In genomic region chr7:23759556-23760391, GRCh38 we compare ENCODE assay signal across 12 cellular contexts. TPM values are rescaled to one million over a fixed set of nuclear protein-coding genes. Genes with fewer than 3 reads are reported as not detected.
DNase-seq lines count a peak whose midpoint lies in the region; ATAC-seq and TF ChIP-seq lines count a peak whose summit lies in the region.
"Had no signal": no experiment of that assay in that cellular context is flagged by ENCODE, and none has a peak within 500 bp of the region (broad histone marks: within the 10 kb centered on the region; RNA-seq: fewer than 3 reads in every experiment).

No MANE protein-coding gene starts in this region.

- H4K20me1 ChIP-seq in PC-9 (ENCODE audit: insufficient read depth) = no peaks in the 10 kb centered on the region

- H3K27ac Mint-ChIP-seq in type B pancreatic cell = peak overlapping the region; percentile 10
- H3K27ac Mint-ChIP-seq: activated CD8-positive, alpha-beta T cell treated with anti-CD3 and anti-CD28 coated beads, Interleukin-2, amount 10 ng/mL, durations not matched to agents 7 days and 5 days; stimulated activated naive CD8-positive, alpha-beta T cell treated with anti-CD3 and anti-CD28 coated beads, Interleukin-15, Interleukin-2, amounts not matched to agents 100 ng/mL and 50 ng/mL, for 24 hours had no signal

- peaks cover 3% of the 10 kb centered on the region for H3K4me1 Mint-ChIP-seq in type B pancreatic cell (ENCODE audit: unreplicated experiment)

- TF ChIP-seq CTCF in PC-9 (conservative IDR thresholded peaks at IDR 0.05) = no peak
- no peak for TF ChIP-seq CTCF in fibroblast of the aortic adventitia (IDR thresholded peaks at IDR 0.05; ENCODE audit: insufficient read depth, low read length)
- no peak for TF ChIP-seq CTCF in type B pancreatic cell (conservative IDR thresholded peaks at IDR 0.05)
- TF ChIP-seq CTCF in vagina (IDR thresholded peaks at IDR 0.05) = no peak

- POLR2A ChIA-PET in PC-9 (lab: Charles Lee; ENCODE audit: unreplicated experiment) = interaction anchor here (0.5 kb wide), 1 partner anchor 461 kb away, joined by 3 read pairs; the partner anchor contains the start of gene MALSU1

- no peaks in the 10 kb centered on the region for H3K9me2 ChIP-seq in PC-9 (ENCODE audit: insufficient read depth)

- peak overlapping the region; percentile 14 for H3K4me2 ChIP-seq in PC-9

- H3K27ac ChIP-seq in PC-9 = peak overlapping the region; percentile 35
- no peak overlapping the region for H3K27ac ChIP-seq in vagina
- H3K27ac ChIP-seq: HL-60, sigmoid colon had no signal

- peaks cover 13% of the 10 kb centered on the region for H3F3A ChIP-seq in PC-9 (ENCODE audit: insufficient read depth, low read depth)

- no peaks in the 10 kb centered on the region for H3K27me3 Mint-ChIP-seq in type B pancreatic cell
- H3K27me3 Mint-ChIP-seq: stimulated activated naive CD8-positive, alpha-beta T cell treated with anti-CD3 and anti-CD28 coated beads, Interleukin-15, Interleukin-2, amounts not matched to agents 100 ng/mL and 50 ng/mL, for 24 hours had no signal

- H3K4me3 Mint-ChIP-seq in type B pancreatic cell = no peak overlapping the region
- H3K4me3 Mint-ChIP-seq: activated CD8-positive, alpha-beta T cell treated with anti-CD3 and anti-CD28 coated beads, Interleukin-2, amount 10 ng/mL, durations not matched to agents 7 days and 5 days; stimulated activated naive CD8-positive, alpha-beta T cell treated with anti-CD3 and anti-CD28 coated beads, Interleukin-15, Interleukin-2, amounts not matched to agents 100 ng/mL and 50 ng/mL, for 24 hours had no signal

- H3K36me3 ChIP-seq in PC-9 (ENCODE audit: low read depth) = no peaks in the 10 kb centered on the region
- H3K36me3 ChIP-seq in vagina = no peaks in the 10 kb centered on the region
- H3K36me3 ChIP-seq: sigmoid colon had no signal

- peak; percentile 4 for DNase-seq in NCI-H1436 treated with DMSO at 0.1 percent for 48 hours (lab: John Stamatoyannopoulos, UW)
- DNase-seq in NCI-H1436 (lab: John Stamatoyannopoulos, UW) = no peak
- DNase-seq in PC-9 = peak; percentile 53 to 98
- peak; percentile 34 for DNase-seq in fibroblast of the aortic adventitia (ENCODE audit: low read depth)
- DNase-seq in type B pancreatic cell (ENCODE audit: extremely low spot score, unreplicated experiment) = no peak
- DNase-seq in vagina (ENCODE audit: extremely low spot score in 2 of 2) = no peak
- DNase-seq in midbrain (lab: John Stamatoyannopoulos, UW) = no peak
- DNase-seq: activated CD8-positive, alpha-beta T cell treated with anti-CD3 and anti-CD28 coated beads, Interleukin-2, amount 10 ng/mL, durations not matched to agents 7 days and 5 days; sigmoid colon had no signal

- intact Hi-C loops in PC-9 (cut with micrococcal nuclease; ENCODE audit: unreplicated experiment) = loop anchor here (1.0 kb wide), 2 partner anchors 45 to 68 kb away; no protein-coding TSS in a partner anchor
- intact Hi-C loops in vagina (cut with DNase I) = no loop called here

- no peak for TF ChIP-seq POLR2A in vagina (IDR thresholded peaks at IDR 0.05)

- no peaks in the 10 kb centered on the region for H3K36me3 Mint-ChIP-seq in type B pancreatic cell

- BruUV-seq in PC-9 (replicated peaks; lab: Mats Ljungman, UMichigan) = no TSS peak

- no peak overlapping the region for H2AFZ ChIP-seq in PC-9

- H3K4me1 ChIP-seq in PC-9 (replicated peaks; ENCODE audit: insufficient read depth) (peaks cover 26% of the 10 kb centered on the region), vagina (no peaks in the 10 kb centered on the region)
- H3K4me1 ChIP-seq: sigmoid colon had no signal

- CTCF ChIA-PET in PC-9 (lab: Charles Lee) = interaction anchor here (0.6 to 0.7 kb wide), 4 partner anchors 54 to 827 kb away, joined by 3 to 4 read pairs (median 4); no protein-coding TSS in a partner anchor

- H3K9me3 ChIP-seq in PC-9 (ENCODE audit: insufficient read depth, low read depth) (no peaks in the 10 kb centered on the region), vagina (no peaks in the 10 kb centered on the region)
- H3K9me3 ChIP-seq: sigmoid colon had no signal

- H3K79me2 ChIP-seq in PC-9 (ENCODE audit: low read depth) = no peaks in the 10 kb centered on the region

- H3K4me3 ChIP-seq in PC-9 = no peak overlapping the region
- no peak overlapping the region for H3K4me3 ChIP-seq in fibroblast of the aortic adventitia (ENCODE audit: low read depth, low read length)
- no peak overlapping the region for H3K4me3 ChIP-seq in vagina
- H3K4me3 ChIP-seq: sigmoid colon had no signal

- H3K9me3 Mint-ChIP-seq in type B pancreatic cell = no peaks in the 10 kb centered on the region
- H3K9me3 Mint-ChIP-seq: stimulated activated naive CD8-positive, alpha-beta T cell treated with anti-CD3 and anti-CD28 coated beads, Interleukin-15, Interleukin-2, amounts not matched to agents 100 ng/mL and 50 ng/mL, for 24 hours had no signal

- H3K27me3 ChIP-seq in PC-9 (ENCODE audit: insufficient read depth, low read depth) = no peaks in the 10 kb centered on the region
- no peaks in the 10 kb centered on the region for H3K27me3 ChIP-seq in vagina
- H3K27me3 ChIP-seq: sigmoid colon had no signal

- ATAC-seq in HG03457 (IDR thresholded peaks at IDR 0.05; ENCODE audit: unreplicated experiment) = no peak
- ATAC-seq: activated CD8-positive, alpha-beta T cell treated with anti-CD3 and anti-CD28 coated beads, Interleukin-2, amount 10 ng/mL, durations not matched to agents 7 days and 5 days had no signal

RNA-seq across cellular contexts. Expression of gene STK31, which starts 49.8 kb away (rescaled TPM):
- total RNA-seq in PC-9 (2021) (0.48 and 0.57 TPM in 2 replicates), fibroblast of the aortic adventitia (ENCODE audit: low replicate concordance) (0.09 and 0.33 TPM in 2 replicates), type B pancreatic cell (ENCODE audit: low replicate concordance) (0.43 and 0.74 TPM in 2 replicates), vagina (2.2 TPM)

Comparison
In these comparisons a context has a peak if more than half of its experiments do, and no peak if none do; other contexts are left out.
1. DNase-seq: peak in NCI-H1436 treated with DMSO at 0.1 percent for 48 hours (single experiment), PC-9 (2 of 2) and fibroblast of the aortic adventitia (single experiment); none in NCI-H1436 (single experiment), type B pancreatic cell (single experiment), vagina (0 of 2) and midbrain (single experiment).